In genomic region chr6:167770291-167770955, GRCh38 we compare ENCODE assay signal across 17 cellular contexts. TPM values are rescaled to one million over a fixed set of nuclear protein-coding genes. Genes with fewer than 3 reads are reported as not detected.
DNase-seq lines count a peak whose midpoint lies in the region; FAIRE-seq and TF ChIP-seq lines count a peak whose summit lies in the region.
"Had no signal": no experiment of that assay in that cellular context is flagged by ENCODE, and none has a peak within 500 bp of the region (broad histone marks: within the 10 kb centered on the region; RNA-seq: fewer than 3 reads in every experiment).

No MANE protein-coding gene starts in this region.

- no peak overlapping the region for H3K4me3 ChIP-seq in coronary artery
- no peak overlapping the region for H3K4me3 ChIP-seq in sigmoid colon
- H3K4me3 ChIP-seq: A549, HAP-1 had no signal

- peaks cover 6% of the 10 kb centered on the region for H3K27me3 Mint-ChIP-seq in nephron progenitor cell (ENCODE audit: low read depth, poor library complexity)

- TF ChIP-seq CTCF in coronary artery (IDR thresholded peaks at IDR 0.05) (no peak), nephron progenitor cell (IDR thresholded peaks at IDR 0.05) (no peak), sigmoid colon (IDR thresholded peaks at IDR 0.05) (no peak)

- peaks cover 0 to 4% (median 0%) of the 10 kb centered on the region in 3 donors for H3K27me3 ChIP-seq in sigmoid colon
- H3K27me3 ChIP-seq: BE2C had no signal

- no peaks in the 10 kb centered on the region for H3K9me3 ChIP-seq in sigmoid colon
- H3K9me3 ChIP-seq: A549, BE2C, HAP-1 had no signal

- TF ChIP-seq EP300 in sigmoid colon (IDR thresholded peaks at IDR 0.05) = no peak

- intact Hi-C loops in sigmoid colon (cut with DNase I) = no loop called here

- H3K27ac Mint-ChIP-seq in nephron progenitor cell = peak overlapping the region; percentile 75
- H3K27ac Mint-ChIP-seq: CD4-positive, alpha-beta memory T cell had no signal

- H3K4me1 ChIP-seq in sigmoid colon = peaks cover 0 to 4% (median 0%) of the 10 kb centered on the region in 4 donors
- H3K4me1 ChIP-seq: A549, BE2C, HAP-1 had no signal

- no peak for FAIRE-seq in urothelium cell line (lab: Jason Lieb, UNC)
- FAIRE-seq: A549, G401.6, GM12891, H1, HTR-8/SVneo had no signal

- H3K4me3 Mint-ChIP-seq in nephron progenitor cell = no peak overlapping the region

- no peaks in the 10 kb centered on the region for H3K9me3 Mint-ChIP-seq in nephron progenitor cell
- H3K9me3 Mint-ChIP-seq: CD4-positive, alpha-beta memory T cell had no signal

- H3K36me3 Mint-ChIP-seq in nephron progenitor cell (ENCODE audit: low read depth) = no peaks in the 10 kb centered on the region
- H3K36me3 Mint-ChIP-seq: CD4-positive, alpha-beta memory T cell had no signal

- H3K4me1 Mint-ChIP-seq in nephron progenitor cell = peaks cover 44% of the 10 kb centered on the region
- H3K4me1 Mint-ChIP-seq: CD4-positive, alpha-beta memory T cell had no signal

- no peak for TF ChIP-seq POLR2A in sigmoid colon (IDR thresholded peaks at IDR 0.05)

- DNase-seq in coronary artery (ENCODE audit: low spot score) = peak; percentile 61
- DNase-seq in nephron progenitor cell = no peak
- DNase-seq in sigmoid colon = peak; percentile 52
- no peak for DNase-seq in urothelium cell line (ENCODE audit: low spot score)
- DNase-seq in UCSD-AML1 (lab: John Stamatoyannopoulos, UW; ENCODE audit: unreplicated experiment) = no peak
- no peak for DNase-seq in stimulated activated CD4-positive, alpha-beta T cell treated with anti-CD3 and anti-CD28 coated beads, Interleukin-1b, Interleukin-23, amount 100 ng/mL, for 48 hours
- DNase-seq: BE2C; CD4-positive, alpha-beta memory T cell; DMS79 treated with DMSO at 0.1 percent for 48 hours; EL had no signal

- H3K27ac ChIP-seq in coronary artery (no peak overlapping the region), sigmoid colon (no peak overlapping the region)
- H3K27ac ChIP-seq: A549, C4-2B had no signal

- WGBS in sigmoid colon, 2 donors = 84 to 85% methylated on average over 14 of the region's 14 CpGs

- H3K36me3 ChIP-seq in sigmoid colon = no peaks in the 10 kb centered on the region
- H3K36me3 ChIP-seq: BE2C, HAP-1 had no signal

RNA-seq across cellular contexts. Expression of gene AFDN, which starts 56.3 kb away (rescaled TPM):
- 100 to 1,000 TPM in 2 of 4 donors, 10 to 100 TPM in 2; 83.6 to 104 (median 95.1) TPM for total RNA-seq in sigmoid colon
- 10 to 100 TPM; 43.2 to 64.5 (median 44.4) TPM for polyA plus RNA-seq in sigmoid colon

Comparison
In these comparisons a context has a peak if more than half of its experiments do, and no peak if none do; other contexts are left out.
1. DNase-seq: peak in coronary artery (single experiment) and sigmoid colon (single experiment); none in nephron progenitor cell (single experiment), urothelium cell line (single experiment), UCSD-AML1 (single experiment) and stimulated activated CD4-positive, alpha-beta T cell treated with anti-CD3 and anti-CD28 coated beads, Interleukin-1b, Interleukin-23, amount 100 ng/mL, for 48 hours (single experiment).